Comparison of ENCODE assay signal across 9 cellular contexts in the genomic region with DNA sequence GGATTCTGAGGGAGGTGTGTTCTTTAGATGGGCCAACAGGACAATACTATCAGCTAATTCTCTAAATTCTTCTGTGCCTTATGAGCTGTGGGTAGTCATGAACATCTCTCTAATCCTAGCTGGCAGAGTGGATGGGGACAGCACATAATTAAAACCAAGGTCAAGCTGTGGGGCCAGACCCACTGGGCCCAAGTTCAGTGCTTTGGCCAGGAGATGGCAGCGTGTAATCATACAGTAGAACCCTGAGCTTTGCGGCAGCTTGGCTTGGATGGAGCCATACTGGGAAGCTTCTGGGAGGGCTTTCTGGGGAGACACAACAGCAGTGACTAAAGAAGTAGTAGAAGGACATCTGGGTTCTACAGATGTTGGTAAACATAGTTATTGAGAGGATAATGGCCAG.
A peak's percentile ranks its signal among the peaks of the same experiment; 100 is the strongest.
DNase-seq lines count a peak whose midpoint lies in the region; ATAC-seq and TF ChIP-seq lines count a peak whose summit lies in the region.
"Had no signal": no experiment of that assay in that cellular context is flagged by ENCODE, and none has a peak within 500 bp of the region (broad histone marks: within the 10 kb centered on the region; RNA-seq: fewer than 3 reads in every experiment).

No MANE protein-coding gene starts in this region.

- intact Hi-C loops in activated CD8-positive, alpha-beta T cell treated with anti-CD3 and anti-CD28 coated beads for 36 hours (cut with micrococcal nuclease), result loop anchor here (5.0 kb wide), 1 partner anchor 137 kb away; no protein-coding TSS in a partner anchor

- H3K4me1 Mint-ChIP-seq in activated CD8-positive, alpha-beta T cell treated with anti-CD3 and anti-CD28 coated beads for 36 hours (ENCODE audit: low read depth), result no peaks in the 10 kb centered on the region
- H3K4me1 Mint-ChIP-seq in activated CD8-positive, alpha-beta T cell treated with anti-CD3 and anti-CD28 coated beads, Interleukin-2, amount 10 ng/mL, durations not matched to agents 7 days and 5 days (ENCODE audit: low read depth), result no peaks in the 10 kb centered on the region
- peaks cover 7% of the 10 kb centered on the region for H3K4me1 Mint-ChIP-seq in stimulated activated effector memory CD8-positive, alpha-beta T cell treated with anti-CD3 and anti-CD28 coated beads, Interleukin-12 subunit alpha, Interleukin-12 subunit beta, amount 100 ng/mL, for 72 hours

- CTCF ChIA-PET in activated CD8-positive, alpha-beta T cell treated with anti-CD3 and anti-CD28 coated beads for 36 hours (lab: Charles Lee), result interaction anchor here (0.8 to 5.8 kb wide), 28 partner anchors 9 to 429 kb away, joined by 3 to 79 read pairs (median 5); a partner anchor contains a TSS
- CTCF ChIA-PET in activated CD8-positive, alpha-beta T cell treated with anti-CD3 and anti-CD28 coated beads, Interleukin-2, amount 10 ng/mL, durations not matched to agents 7 days and 5 days (lab: Charles Lee), result interaction anchor here (0.6 to 9.7 kb wide), 11 partner anchors 8 to 153 kb away, joined by 3 to 122 read pairs (median 4); no protein-coding TSS in a partner anchor

- H3K9me3 Mint-ChIP-seq in activated CD8-positive, alpha-beta T cell treated with anti-CD3 and anti-CD28 coated beads for 36 hours, result no peaks in the 10 kb centered on the region
- H3K9me3 Mint-ChIP-seq in activated CD8-positive, alpha-beta T cell treated with anti-CD3 and anti-CD28 coated beads, Interleukin-2, amount 10 ng/mL, durations not matched to agents 7 days and 5 days (ENCODE audit: insufficient read depth), result no peaks in the 10 kb centered on the region
- H3K9me3 Mint-ChIP-seq in stimulated activated effector memory CD8-positive, alpha-beta T cell treated with anti-CD3 and anti-CD28 coated beads, Interleukin-12 subunit alpha, Interleukin-12 subunit beta, amount 100 ng/mL, for 72 hours, result no peaks in the 10 kb centered on the region

- H3K36me3 Mint-ChIP-seq in activated CD8-positive, alpha-beta T cell treated with anti-CD3 and anti-CD28 coated beads for 36 hours (ENCODE audit: low read depth), result no peaks in the 10 kb centered on the region
- H3K36me3 Mint-ChIP-seq in activated CD8-positive, alpha-beta T cell treated with anti-CD3 and anti-CD28 coated beads, Interleukin-2, amount 10 ng/mL, durations not matched to agents 7 days and 5 days (ENCODE audit: low read depth), result no peaks in the 10 kb centered on the region
- H3K36me3 Mint-ChIP-seq in stimulated activated effector memory CD8-positive, alpha-beta T cell treated with anti-CD3 and anti-CD28 coated beads, Interleukin-12 subunit alpha, Interleukin-12 subunit beta, amount 100 ng/mL, for 72 hours, result no peaks in the 10 kb centered on the region

- POLR2A ChIA-PET in activated CD8-positive, alpha-beta T cell treated with anti-CD3 and anti-CD28 coated beads for 36 hours (lab: Charles Lee), result interaction anchor here (1.1 to 1.6 kb wide), 2 partner anchors 12 to 138 kb away, joined by 3 to 4 read pairs; no protein-coding TSS in a partner anchor
- POLR2A ChIA-PET in activated CD8-positive, alpha-beta T cell treated with anti-CD3 and anti-CD28 coated beads, Interleukin-2, amount 10 ng/mL, durations not matched to agents 7 days and 5 days (lab: Charles Lee), result interaction anchor here (0.7 kb wide), 1 partner anchor 397 kb away, joined by 3 read pairs; a partner anchor contains a TSS

- H3K27me3 Mint-ChIP-seq in activated CD8-positive, alpha-beta T cell treated with anti-CD3 and anti-CD28 coated beads for 36 hours, result peaks cover 6% of the 10 kb centered on the region
- peaks cover 11% of the 10 kb centered on the region for H3K27me3 Mint-ChIP-seq in activated CD8-positive, alpha-beta T cell treated with anti-CD3 and anti-CD28 coated beads, Interleukin-2, amount 10 ng/mL, durations not matched to agents 7 days and 5 days (ENCODE audit: low read depth)

- H3K27ac Mint-ChIP-seq in activated CD8-positive, alpha-beta T cell treated with anti-CD3 and anti-CD28 coated beads for 36 hours, result no peak overlapping the region
- H3K27ac Mint-ChIP-seq in activated CD8-positive, alpha-beta T cell treated with anti-CD3 and anti-CD28 coated beads, Interleukin-2, amount 10 ng/mL, durations not matched to agents 7 days and 5 days, result no peak overlapping the region
- no peak overlapping the region for H3K27ac Mint-ChIP-seq in stimulated activated effector memory CD8-positive, alpha-beta T cell treated with anti-CD3 and anti-CD28 coated beads, Interleukin-12 subunit alpha, Interleukin-12 subunit beta, amount 100 ng/mL, for 72 hours

- peak; percentile 49 for ATAC-seq in activated CD8-positive, alpha-beta T cell treated with anti-CD3 and anti-CD28 coated beads for 36 hours
- ATAC-seq in activated CD8-positive, alpha-beta T cell treated with anti-CD3 and anti-CD28 coated beads, Interleukin-2, amount 10 ng/mL, durations not matched to agents 7 days and 5 days, result no peak
- peak; percentile 58 for ATAC-seq in stimulated activated effector memory CD8-positive, alpha-beta T cell treated with anti-CD3 and anti-CD28 coated beads, Interleukin-12 subunit alpha, Interleukin-12 subunit beta, amount 100 ng/mL, for 72 hours

- DNase-seq in activated CD8-positive, alpha-beta T cell treated with anti-CD3 and anti-CD28 coated beads for 36 hours, result peak; percentile 52
- no peak for DNase-seq in activated CD8-positive, alpha-beta T cell treated with anti-CD3 and anti-CD28 coated beads, Interleukin-2, amount 10 ng/mL, durations not matched to agents 7 days and 5 days
- DNase-seq in NCI-H774 (lab: John Stamatoyannopoulos, UW) (peak; percentile 24), fibroblast of villous mesenchyme (ENCODE audit: low read depth) (peak; percentile 11), RKO (ENCODE audit: low spot score) (no peak), foreskin melanocyte (no peak), LoVo (ENCODE audit: low spot score) (no peak)
- peak in 1 of 2 donors; percentile 58 for DNase-seq in stimulated activated effector memory CD8-positive, alpha-beta T cell treated with anti-CD3 and anti-CD28 coated beads, Interleukin-12 subunit alpha, Interleukin-12 subunit beta, amount 100 ng/mL, for 72 hours (ENCODE audit: low spot score in 2 of 2)
- DNase-seq: NK-92 treated with Interleukin-12 subunit alpha and Interleukin-12 subunit beta, amount 100 ng/mL, for 24 hours had no signal

- no peak overlapping the region for H3K4me3 Mint-ChIP-seq in activated CD8-positive, alpha-beta T cell treated with anti-CD3 and anti-CD28 coated beads for 36 hours
- no peak overlapping the region for H3K4me3 Mint-ChIP-seq in activated CD8-positive, alpha-beta T cell treated with anti-CD3 and anti-CD28 coated beads, Interleukin-2, amount 10 ng/mL, durations not matched to agents 7 days and 5 days
- H3K4me3 Mint-ChIP-seq in stimulated activated effector memory CD8-positive, alpha-beta T cell treated with anti-CD3 and anti-CD28 coated beads, Interleukin-12 subunit alpha, Interleukin-12 subunit beta, amount 100 ng/mL, for 72 hours, result no peak overlapping the region

- H3K4me3 ChIP-seq in fibroblast of villous mesenchyme (ENCODE audit: low read depth, low read length), result no peak overlapping the region

- peak; percentile 52 for TF ChIP-seq CTCF in activated CD8-positive, alpha-beta T cell treated with anti-CD3 and anti-CD28 coated beads for 36 hours (IDR thresholded peaks at IDR 0.05)
- peak; percentile 58 for TF ChIP-seq CTCF in fibroblast of villous mesenchyme (IDR thresholded peaks at IDR 0.05; ENCODE audit: insufficient read depth, low read depth, low read length)

Comparison
In these comparisons a context has a peak if more than half of its experiments do, and no peak if none do; other contexts are left out.
1. DNase-seq: peak in activated CD8-positive, alpha-beta T cell treated with anti-CD3 and anti-CD28 coated beads for 36 hours (single experiment), NCI-H774 (single experiment) and fibroblast of villous mesenchyme (single experiment); none in activated CD8-positive, alpha-beta T cell treated with anti-CD3 and anti-CD28 coated beads, Interleukin-2, amount 10 ng/mL, durations not matched to agents 7 days and 5 days (single experiment), RKO (single experiment), foreskin melanocyte (single experiment) and LoVo (single experiment).